ENCODE assay signal across 1 cellular context in the genomic region with DNA sequence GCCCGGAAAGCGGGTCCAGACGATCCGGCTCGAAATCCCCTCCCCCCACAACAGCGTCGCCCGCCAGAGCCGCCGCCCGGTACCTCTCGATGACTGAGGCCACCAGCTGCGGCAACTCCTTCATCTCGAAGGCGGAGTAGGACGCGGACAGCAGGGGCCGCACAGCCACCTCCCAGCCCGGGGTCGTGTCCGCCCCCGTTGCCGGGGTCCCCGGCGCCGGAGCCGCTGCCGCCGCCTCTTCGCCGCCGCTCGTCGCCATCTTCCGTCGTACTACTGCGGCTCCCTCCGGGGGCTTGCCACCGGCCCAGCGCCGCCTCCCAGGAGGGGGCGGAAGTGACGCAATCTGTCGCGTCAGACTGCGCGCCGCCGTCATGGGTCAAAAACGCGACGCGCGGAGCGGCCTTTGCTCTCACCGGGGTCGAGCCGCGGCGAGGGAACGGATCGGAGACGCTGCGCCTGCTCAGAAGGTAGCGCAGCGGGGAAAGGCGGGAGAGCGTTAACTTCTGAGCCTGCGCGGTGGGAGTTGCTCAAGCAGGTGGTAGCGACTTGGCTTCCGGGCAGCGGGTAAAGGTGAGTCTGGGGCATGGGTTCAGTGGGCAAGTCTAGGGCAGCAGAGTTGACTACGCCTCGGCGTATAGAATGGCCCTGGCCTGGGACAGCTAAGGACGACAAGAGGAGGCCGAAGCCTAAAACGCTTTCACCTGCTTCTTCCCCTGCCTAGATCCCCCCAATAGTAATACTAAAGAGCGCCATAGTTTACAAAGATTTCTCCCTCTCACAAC.
TF ChIP-seq lines count a peak whose summit lies in the region.

TSS of gene UBR4 (minus strand) at position 277 of the 782 bp plus-strand sequence. CDS start at position 259, 18 bp downstream.

TF ChIP-seq in GM12878, 131 proteins besides CTCF, POLR2A, EP300 and RAD21 (continued from another document and continues in another):
- TF ChIP-seq, protein P1, sequence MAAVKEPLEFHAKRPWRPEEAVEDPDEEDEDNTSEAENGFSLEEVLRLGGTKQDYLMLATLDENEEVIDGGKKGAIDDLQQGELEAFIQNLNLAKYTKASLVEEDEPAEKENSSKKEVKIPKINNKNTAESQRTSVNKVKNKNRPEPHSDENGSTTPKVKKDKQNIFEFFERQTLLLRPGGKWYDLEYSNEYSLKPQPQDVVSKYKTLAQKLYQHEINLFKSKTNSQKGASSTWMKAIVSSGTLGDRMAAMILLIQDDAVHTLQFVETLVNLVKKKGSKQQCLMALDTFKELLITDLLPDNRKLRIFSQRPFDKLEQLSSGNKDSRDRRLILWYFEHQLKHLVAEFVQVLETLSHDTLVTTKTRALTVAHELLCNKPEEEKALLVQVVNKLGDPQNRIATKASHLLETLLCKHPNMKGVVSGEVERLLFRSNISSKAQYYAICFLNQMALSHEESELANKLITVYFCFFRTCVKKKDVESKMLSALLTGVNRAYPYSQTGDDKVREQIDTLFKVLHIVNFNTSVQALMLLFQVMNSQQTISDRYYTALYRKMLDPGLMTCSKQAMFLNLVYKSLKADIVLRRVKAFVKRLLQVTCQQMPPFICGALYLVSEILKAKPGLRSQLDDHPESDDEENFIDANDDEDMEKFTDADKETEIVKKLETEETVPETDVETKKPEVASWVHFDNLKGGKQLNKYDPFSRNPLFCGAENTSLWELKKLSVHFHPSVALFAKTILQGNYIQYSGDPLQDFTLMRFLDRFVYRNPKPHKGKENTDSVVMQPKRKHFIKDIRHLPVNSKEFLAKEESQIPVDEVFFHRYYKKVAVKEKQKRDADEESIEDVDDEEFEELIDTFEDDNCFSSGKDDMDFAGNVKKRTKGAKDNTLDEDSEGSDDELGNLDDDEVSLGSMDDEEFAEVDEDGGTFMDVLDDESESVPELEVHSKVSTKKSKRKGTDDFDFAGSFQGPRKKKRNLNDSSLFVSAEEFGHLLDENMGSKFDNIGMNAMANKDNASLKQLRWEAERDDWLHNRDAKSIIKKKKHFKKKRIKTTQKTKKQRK (IDR thresholded peaks at IDR 0.05; ENCODE audit: low read depth, low read length), result no peak
- TF ChIP-seq EGR1 (IDR thresholded peaks at IDR 0.05; ENCODE audit: borderline replicate concordance in 1 of 2, low read depth in 2 of 2, low read length in 2 of 2) (0 out of 3 replicates have a peak, but pooled peaks of 1 of the 2 experiments have one; percentile 38), RCOR1 (conservative IDR thresholded peaks at IDR 0.05; ENCODE audit: low read depth, low read length) (no peak; the same call in 1 of the 2 replicates), FOS (IDR thresholded peaks at IDR 0.05; ENCODE audit: borderline replicate concordance, extremely low read depth, insufficient read length) (no peak), JUNB (IDR thresholded peaks at IDR 0.05) (no peak), EZH2 (IDR thresholded peaks at IDR 0.05; ENCODE audit: borderline replicate concordance, control insufficient read depth, low read depth, low read length) (no peak), SRF (IDR thresholded peaks at IDR 0.05; ENCODE audit: low read depth in 2 of 2, low read length in 2 of 2) (peak; percentile 41 to 90; a peak in 3 of 4 replicates), HDGF (IDR thresholded peaks at IDR 0.05) (peak; percentile 78), SMAD5 (IDR thresholded peaks at IDR 0.05; ENCODE audit: low read depth) (peak; percentile 66), NR2F1 (conservative IDR thresholded peaks at IDR 0.05) (peak; percentile 99), ZZZ3 (IDR thresholded peaks at IDR 0.05; ENCODE audit: control insufficient read depth, insufficient read length, low read depth) (no peak), TCF3 (IDR thresholded peaks at IDR 0.05; ENCODE audit: borderline replicate concordance, insufficient read depth, low read depth, low read length) (peak; percentile 65; the same call in 1 of the 2 replicates), MTA2 (IDR thresholded peaks at IDR 0.05; ENCODE audit: low read depth) (peak; percentile 12; the same call in 1 of the 2 replicates), MEF2B (IDR thresholded peaks at IDR 0.05; ENCODE audit: partially characterized antibody, poor library complexity, severe bottlenecking) (peak; percentile 4), RB1 (IDR thresholded peaks at IDR 0.05; ENCODE audit: borderline replicate concordance) (peak; percentile 72), CREM (IDR thresholded peaks at IDR 0.05; ENCODE audit: low read depth) (peak; percentile 100), ETV6 (conservative IDR thresholded peaks at IDR 0.05 in 1 of 2, IDR thresholded peaks at IDR 0.05 in 1 of 2; ENCODE audit: borderline replicate concordance in 1 of 2, low read depth in 1 of 2) (no peak), KDM1A (IDR thresholded peaks at IDR 0.05; ENCODE audit: borderline replicate concordance) (no peak), GATAD2B (conservative IDR thresholded peaks at IDR 0.05; ENCODE audit: low read depth) (peak; percentile 66), IRF4 (IDR thresholded peaks at IDR 0.05; ENCODE audit: low read depth, low read length) (no peak), PAX8 (IDR thresholded peaks at IDR 0.05) (no peak), CHD1 (IDR thresholded peaks at IDR 0.05; ENCODE audit: low read depth, low read length) (no peak), STAT3 (IDR thresholded peaks at IDR 0.05; ENCODE audit: low read depth, low read length) (0 out of 2 replicates have a peak, but pooled peaks have one; percentile 67), ZNF384 (IDR thresholded peaks at IDR 0.05; ENCODE audit: borderline replicate concordance, low read depth, low read length) (no peak), ZBTB40 (IDR thresholded peaks at IDR 0.05; ENCODE audit: borderline replicate concordance) (peak; percentile 85), MYC (IDR thresholded peaks at IDR 0.05; ENCODE audit: insufficient read depth, insufficient read length, insufficient replicate concordance, low read length, severe bottlenecking) (no peak), CBX3 (IDR thresholded peaks at IDR 0.05; ENCODE audit: borderline replicate concordance, low read depth) (no peak), BACH1 (IDR thresholded peaks at IDR 0.05; ENCODE audit: borderline replicate concordance) (no peak; the same call in 1 of the 2 replicates), SKIL (IDR thresholded peaks at IDR 0.05; ENCODE audit: low read depth, poor library complexity, severe bottlenecking) (no peak), ZNF274 (IDR thresholded peaks at IDR 0.05; ENCODE audit: insufficient read depth, insufficient read length) (no peak), KLF5 (IDR thresholded peaks at IDR 0.05; ENCODE audit: partially characterized antibody) (peak; percentile 57), BMI1 (IDR thresholded peaks at IDR 0.05; ENCODE audit: borderline replicate concordance) (no peak), ASH2L (IDR thresholded peaks at IDR 0.05; ENCODE audit: borderline replicate concordance, low read depth) (peak; percentile 38; the same call in 1 of the 2 replicates)
- TF ChIP-seq, protein P2, sequence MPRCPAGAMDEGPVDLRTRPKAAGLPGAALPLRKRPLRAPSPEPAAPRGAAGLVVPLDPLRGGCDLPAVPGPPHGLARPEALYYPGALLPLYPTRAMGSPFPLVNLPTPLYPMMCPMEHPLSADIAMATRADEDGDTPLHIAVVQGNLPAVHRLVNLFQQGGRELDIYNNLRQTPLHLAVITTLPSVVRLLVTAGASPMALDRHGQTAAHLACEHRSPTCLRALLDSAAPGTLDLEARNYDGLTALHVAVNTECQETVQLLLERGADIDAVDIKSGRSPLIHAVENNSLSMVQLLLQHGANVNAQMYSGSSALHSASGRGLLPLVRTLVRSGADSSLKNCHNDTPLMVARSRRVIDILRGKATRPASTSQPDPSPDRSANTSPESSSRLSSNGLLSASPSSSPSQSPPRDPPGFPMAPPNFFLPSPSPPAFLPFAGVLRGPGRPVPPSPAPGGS (IDR thresholded peaks at IDR 0.05; ENCODE audit: borderline replicate concordance, insufficient read depth, low read depth, low read length, poor library complexity, severe bottlenecking), result peak; percentile 8
- TF ChIP-seq, protein P3, sequence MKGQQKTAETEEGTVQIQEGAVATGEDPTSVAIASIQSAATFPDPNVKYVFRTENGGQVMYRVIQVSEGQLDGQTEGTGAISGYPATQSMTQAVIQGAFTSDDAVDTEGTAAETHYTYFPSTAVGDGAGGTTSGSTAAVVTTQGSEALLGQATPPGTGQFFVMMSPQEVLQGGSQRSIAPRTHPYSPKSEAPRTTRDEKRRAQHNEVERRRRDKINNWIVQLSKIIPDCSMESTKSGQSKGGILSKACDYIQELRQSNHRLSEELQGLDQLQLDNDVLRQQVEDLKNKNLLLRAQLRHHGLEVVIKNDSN (IDR thresholded peaks at IDR 0.05; ENCODE audit: borderline replicate concordance, extremely low read length, insufficient read depth, low read depth, low read length), result no peak
- TF ChIP-seq, protein P4, sequence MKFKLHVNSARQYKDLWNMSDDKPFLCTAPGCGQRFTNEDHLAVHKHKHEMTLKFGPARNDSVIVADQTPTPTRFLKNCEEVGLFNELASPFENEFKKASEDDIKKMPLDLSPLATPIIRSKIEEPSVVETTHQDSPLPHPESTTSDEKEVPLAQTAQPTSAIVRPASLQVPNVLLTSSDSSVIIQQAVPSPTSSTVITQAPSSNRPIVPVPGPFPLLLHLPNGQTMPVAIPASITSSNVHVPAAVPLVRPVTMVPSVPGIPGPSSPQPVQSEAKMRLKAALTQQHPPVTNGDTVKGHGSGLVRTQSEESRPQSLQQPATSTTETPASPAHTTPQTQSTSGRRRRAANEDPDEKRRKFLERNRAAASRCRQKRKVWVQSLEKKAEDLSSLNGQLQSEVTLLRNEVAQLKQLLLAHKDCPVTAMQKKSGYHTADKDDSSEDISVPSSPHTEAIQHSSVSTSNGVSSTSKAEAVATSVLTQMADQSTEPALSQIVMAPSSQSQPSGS (IDR thresholded peaks at IDR 0.05; ENCODE audit: low read length), result no peak
- TF ChIP-seq, protein P5, sequence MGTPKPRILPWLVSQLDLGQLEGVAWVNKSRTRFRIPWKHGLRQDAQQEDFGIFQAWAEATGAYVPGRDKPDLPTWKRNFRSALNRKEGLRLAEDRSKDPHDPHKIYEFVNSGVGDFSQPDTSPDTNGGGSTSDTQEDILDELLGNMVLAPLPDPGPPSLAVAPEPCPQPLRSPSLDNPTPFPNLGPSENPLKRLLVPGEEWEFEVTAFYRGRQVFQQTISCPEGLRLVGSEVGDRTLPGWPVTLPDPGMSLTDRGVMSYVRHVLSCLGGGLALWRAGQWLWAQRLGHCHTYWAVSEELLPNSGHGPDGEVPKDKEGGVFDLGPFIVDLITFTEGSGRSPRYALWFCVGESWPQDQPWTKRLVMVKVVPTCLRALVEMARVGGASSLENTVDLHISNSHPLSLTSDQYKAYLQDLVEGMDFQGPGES (IDR thresholded peaks at IDR 0.05), result peak; percentile 49; the same call in 1 of the 2 replicates
- TF ChIP-seq, protein P6, sequence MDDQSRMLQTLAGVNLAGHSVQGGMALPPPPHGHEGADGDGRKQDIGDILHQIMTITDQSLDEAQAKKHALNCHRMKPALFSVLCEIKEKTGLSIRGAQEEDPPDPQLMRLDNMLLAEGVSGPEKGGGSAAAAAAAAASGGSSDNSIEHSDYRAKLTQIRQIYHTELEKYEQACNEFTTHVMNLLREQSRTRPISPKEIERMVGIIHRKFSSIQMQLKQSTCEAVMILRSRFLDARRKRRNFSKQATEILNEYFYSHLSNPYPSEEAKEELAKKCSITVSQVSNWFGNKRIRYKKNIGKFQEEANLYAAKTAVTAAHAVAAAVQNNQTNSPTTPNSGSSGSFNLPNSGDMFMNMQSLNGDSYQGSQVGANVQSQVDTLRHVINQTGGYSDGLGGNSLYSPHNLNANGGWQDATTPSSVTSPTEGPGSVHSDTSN (IDR thresholded peaks at IDR 0.05; ENCODE audit: insufficient replicate concordance, low read depth, low read length), result no peak
